Comparison of ENCODE assay signal across 11 cellular contexts in the genomic region with DNA sequence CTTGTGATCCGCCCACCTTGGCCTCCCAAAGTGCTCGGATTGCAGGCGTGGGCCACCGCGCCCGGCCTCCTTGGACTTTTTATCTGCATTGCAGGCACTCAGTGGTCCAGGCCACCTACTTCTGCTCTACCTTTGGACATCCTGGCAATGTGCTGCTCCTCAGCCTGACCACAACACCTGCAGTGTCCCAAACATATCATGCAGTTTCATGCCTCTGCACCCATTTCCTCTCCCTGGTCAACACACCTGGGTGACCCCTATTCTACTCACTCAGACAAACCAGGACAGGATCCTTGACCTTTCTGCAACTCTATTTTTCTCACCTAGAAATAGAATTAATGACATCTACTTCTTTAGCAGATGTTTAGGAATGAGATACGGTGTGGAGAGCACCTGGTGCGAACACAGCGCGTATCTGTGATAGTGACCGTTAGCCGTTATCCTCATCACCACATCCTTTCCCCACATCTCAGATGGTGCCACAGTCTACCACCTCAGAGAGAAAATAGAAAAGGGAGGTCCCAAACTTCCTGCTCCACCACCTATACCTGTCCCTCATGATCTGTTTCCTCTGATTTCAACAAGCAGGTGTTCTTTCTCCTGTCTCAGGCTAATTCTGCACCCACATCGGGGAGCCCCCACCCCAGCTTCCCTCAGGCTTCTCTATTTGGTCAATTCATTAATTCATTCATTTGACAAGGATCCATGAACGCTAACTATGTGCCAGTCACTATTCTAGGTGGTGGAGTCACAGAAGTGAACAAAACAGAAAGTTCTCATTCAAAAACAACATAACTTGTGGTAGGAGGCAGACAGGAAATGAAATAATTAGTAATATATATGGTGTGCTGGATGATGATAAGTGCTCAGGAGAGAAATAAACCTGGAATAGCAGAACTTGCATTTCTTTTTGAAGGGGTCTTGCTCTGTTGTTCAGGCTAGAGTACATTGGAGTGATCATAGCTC.
DNase-seq lines count a peak whose midpoint lies in the region; ATAC-seq lines count a peak whose summit lies in the region.
"Had no signal": no experiment of that assay in that cellular context is flagged by ENCODE, and none has a peak within 500 bp of the region (broad histone marks: within the 10 kb centered on the region; RNA-seq: fewer than 3 reads in every experiment).

No MANE protein-coding gene starts in this region.

- peak overlapping the region; percentile 73 for H3K4me3 Mint-ChIP-seq in T-helper 2 cell treated with Interferon-gamma antibody and Interleukin-4, amounts not matched to agents 5 μg/mL and 100 μg/mL, for 36 hours

- no peaks in the 10 kb centered on the region for H3K27me3 Mint-ChIP-seq in T-helper 2 cell treated with Interferon-gamma antibody and Interleukin-4, amounts not matched to agents 5 μg/mL and 100 μg/mL, for 36 hours (ENCODE audit: low read depth)

- peak overlapping the region; percentile 87 for H3K27ac Mint-ChIP-seq in T-helper 2 cell treated with Interferon-gamma antibody and Interleukin-4, amounts not matched to agents 5 μg/mL and 100 μg/mL, for 36 hours

- peak; percentile 54 for ATAC-seq in HG02798 (IDR thresholded peaks at IDR 0.05; ENCODE audit: poor library complexity, unreplicated experiment)
- ATAC-seq in HG02973 (IDR thresholded peaks at IDR 0.05; ENCODE audit: unreplicated experiment), result no peak
- ATAC-seq: esophagus mucosa had no signal

- peaks cover 36% of the 10 kb centered on the region for H3K4me1 Mint-ChIP-seq in T-helper 2 cell treated with Interferon-gamma antibody and Interleukin-4, amounts not matched to agents 5 μg/mL and 100 μg/mL, for 36 hours (ENCODE audit: low read depth)

- peak; percentile 10 for DNase-seq in stimulated activated CD4-positive, alpha-beta T cell treated with anti-CD3 and anti-CD28 coated beads, Interleukin-4, amount 100 ng/mL, for 24 hours
- no peak for DNase-seq in stimulated activated CD4-positive, alpha-beta T cell treated with anti-CD3 and anti-CD28 coated beads, Interleukin-4, amount 100 ng/mL, for 4 hours
- no peak for DNase-seq in T-helper 2 cell treated with Interferon-gamma antibody and Interleukin-4, amounts not matched to agents 5 μg/mL and 100 μg/mL, for 36 hours (ENCODE audit: low spot score)
- DNase-seq in putamen (ENCODE audit: low spot score) (no peak), HuH-7.5 (ENCODE audit: low spot score) (no peak), NCI-H1105 (lab: John Stamatoyannopoulos, UW) (no peak)
- DNase-seq: amniotic stem cell, NCI-H446 had no signal

- H3K36me3 Mint-ChIP-seq in T-helper 2 cell treated with Interferon-gamma antibody and Interleukin-4, amounts not matched to agents 5 μg/mL and 100 μg/mL, for 36 hours (ENCODE audit: low read depth), result no peaks in the 10 kb centered on the region

- H3K9me3 Mint-ChIP-seq in T-helper 2 cell treated with Interferon-gamma antibody and Interleukin-4, amounts not matched to agents 5 μg/mL and 100 μg/mL, for 36 hours, result no peaks in the 10 kb centered on the region
